ENCODE assay signal across 1 cellular context in genomic region chr4:169278669-169279068, GRCh38.
TF ChIP-seq lines count a peak whose summit lies in the region.

No MANE protein-coding gene starts in this region.

TF ChIP-seq in neural cell, 6 proteins besides CTCF, POLR2A, EP300 and RAD21 (continued from another document):
- TF ChIP-seq REST (IDR thresholded peaks at IDR 0.05; ENCODE audit: borderline replicate concordance) (peak; percentile 76), EZH2 (IDR thresholded peaks at IDR 0.05; ENCODE audit: borderline replicate concordance, insufficient read depth, low read length, poor library complexity, severe bottlenecking) (no peak)
TF ChIP-seq in neural cell: peak in this region for 2.
